8 cellular contexts compared by ENCODE assay signal in the genomic region with DNA sequence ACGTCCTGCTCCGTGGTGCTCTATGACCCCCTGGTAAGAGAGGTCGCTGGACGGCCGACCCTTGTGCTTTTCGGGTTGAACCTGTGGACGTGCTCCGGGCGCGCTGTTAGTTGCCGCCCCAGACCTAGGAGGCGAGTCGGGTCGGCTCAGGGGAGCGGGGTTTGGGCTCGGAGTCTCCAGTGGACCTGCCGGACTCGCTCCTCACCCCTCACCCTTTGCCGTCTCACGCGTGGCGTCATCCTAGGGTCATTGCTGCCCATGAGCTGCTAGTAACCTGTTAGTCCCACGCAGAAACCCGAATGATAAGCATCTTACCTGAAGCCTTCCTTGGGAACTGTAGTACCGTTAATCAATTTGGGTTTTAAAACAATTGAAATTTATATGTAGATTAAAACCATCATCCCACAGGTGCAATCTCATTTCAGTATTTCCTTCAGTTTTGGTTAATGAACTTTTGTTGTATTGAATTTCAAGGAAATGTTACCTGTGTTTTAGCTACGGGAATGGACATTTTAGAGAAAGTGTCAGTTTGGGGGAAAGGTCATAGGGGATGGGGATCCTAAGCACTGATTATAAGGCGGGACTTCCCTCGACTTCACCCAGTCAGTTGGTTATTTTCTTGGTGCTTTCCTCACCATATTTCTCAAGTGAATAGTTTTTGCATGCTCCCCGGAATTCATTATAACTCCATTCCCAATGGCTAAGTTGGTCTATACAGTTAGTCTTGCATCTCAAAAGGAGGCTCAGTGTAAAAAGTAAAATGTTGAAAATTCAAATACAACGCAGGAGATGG. TPM values are rescaled to one million over a fixed set of nuclear protein-coding genes. Genes with fewer than 3 reads are reported as not detected.
DNase-seq lines count a peak whose midpoint lies in the region; ATAC-seq, FAIRE-seq and TF ChIP-seq lines count a peak whose summit lies in the region.

No MANE protein-coding gene starts in this region.

- no peaks in the 10 kb centered on the region for H3K9me1 ChIP-seq in keratinocyte (ENCODE audit: control insufficient read depth, extremely low read depth, insufficient read depth, low read length)

- peaks cover 97% of the 10 kb centered on the region for H3K79me2 ChIP-seq in DND-41 (ENCODE audit: insufficient read depth, low read length)
- peaks cover 61% of the 10 kb centered on the region for H3K79me2 ChIP-seq in keratinocyte (ENCODE audit: control insufficient read depth, insufficient read depth, low read length)

- peak overlapping the region; percentile 66 to 93 for H3K4me3 ChIP-seq in DND-41 (ENCODE audit: low read depth in 1 of 2, low read length in 2 of 2)
- H3K4me3 ChIP-seq in keratinocyte (ENCODE audit: control insufficient read depth in 2 of 3, extremely low read depth in 1 of 3, insufficient read depth in 2 of 3, low read depth in 1 of 3, low read length in 3 of 3): peak overlapping the region; percentile 83 to 95 (median 92)
- peak overlapping the region; percentile 79 for H3K4me3 ChIP-seq in suprapubic skin

- 4% methylated on average over 23 of the region's 30 CpGs for WGBS in suprapubic skin

- H2AFZ ChIP-seq in DND-41 (ENCODE audit: low read depth, low read length) (peak overlapping the region; percentile 96), keratinocyte (ENCODE audit: control insufficient read depth, low read length) (peak overlapping the region; percentile 100)

- no peak for TF ChIP-seq POLR2A in suprapubic skin (IDR thresholded peaks at IDR 0.05)

- TF ChIP-seq CTCF in DND-41 (IDR thresholded peaks at IDR 0.05; ENCODE audit: borderline replicate concordance, extremely low read depth, low read length, poor library complexity, severe bottlenecking) (no peak), keratinocyte (optimal IDR thresholded peaks at IDR 0.05 in 1 of 3, IDR thresholded peaks at IDR 0.05 in 1 of 3, conservative IDR thresholded peaks at IDR 0.05 in 1 of 3; ENCODE audit: extremely low read depth in 1 of 3, insufficient read depth in 2 of 3, low read length in 3 of 3) (no peak), suprapubic skin (IDR thresholded peaks at IDR 0.05) (no peak)

- peaks cover 55% of the 10 kb centered on the region for H3K4me1 ChIP-seq in DND-41 (ENCODE audit: insufficient read depth, low read length)
- H3K4me1 ChIP-seq in keratinocyte (ENCODE audit: control insufficient read depth, extremely low read depth, insufficient read depth, low read length): peaks cover 17% of the 10 kb centered on the region
- peaks cover 41% of the 10 kb centered on the region for H3K4me1 ChIP-seq in suprapubic skin

- peak overlapping the region; percentile 99 for H3K27ac ChIP-seq in DND-41 (ENCODE audit: low read length)
- H3K27ac ChIP-seq in keratinocyte (ENCODE audit: control insufficient read depth, insufficient read depth, low read length): peak overlapping the region; percentile 93
- peak overlapping the region; percentile 98 for H3K27ac ChIP-seq in suprapubic skin

- no peak for TF ChIP-seq EP300 in suprapubic skin (IDR thresholded peaks at IDR 0.05)

- H3K27me3 ChIP-seq in DND-41 (ENCODE audit: insufficient read depth, low read length, poor library complexity): no peaks in the 10 kb centered on the region
- H3K27me3 ChIP-seq in keratinocyte (ENCODE audit: control insufficient read depth, extremely low read depth, insufficient read depth, low read length): no peaks in the 10 kb centered on the region
- no peaks in the 10 kb centered on the region for H3K27me3 ChIP-seq in suprapubic skin

- no peak for DNase-seq in DND-41
- peak; percentile 2 for DNase-seq in astrocyte of the hippocampus (ENCODE audit: low read depth, low spot score)
- DNase-seq in keratinocyte (ENCODE audit: low read depth, low spot score): no peak
- DNase-seq in suprapubic skin (ENCODE audit: low spot score in 2 of 2): no peak
- no peak for DNase-seq in NCI-H526 treated with DMSO at 0.1 percent for 48 hours (lab: John Stamatoyannopoulos, UW)
- DNase-seq in NK-92 (lab: John Stamatoyannopoulos, UW; ENCODE audit: unreplicated experiment): no peak

- H3K9me3 ChIP-seq in DND-41 (ENCODE audit: insufficient read depth, low read length, severe bottlenecking): no peaks in the 10 kb centered on the region
- H3K9me3 ChIP-seq in keratinocyte (ENCODE audit: control insufficient read depth, low read depth, low read length): no peaks in the 10 kb centered on the region
- no peaks in the 10 kb centered on the region for H3K9me3 ChIP-seq in suprapubic skin

- H3K4me2 ChIP-seq in DND-41 (ENCODE audit: insufficient read depth, low read length) (peak overlapping the region; percentile 72), keratinocyte (ENCODE audit: control insufficient read depth, extremely low read depth, insufficient read depth, low read depth, low read length) (peak overlapping the region; percentile 97)

- H4K20me1 ChIP-seq in DND-41 (ENCODE audit: insufficient read depth, low read length) (peaks cover 29% of the 10 kb centered on the region; the same call in 1 of the 2 replicates), keratinocyte (ENCODE audit: control insufficient read depth, extremely low read depth, insufficient read depth, low read length) (peaks cover 5% of the 10 kb centered on the region)

- H3K9ac ChIP-seq in DND-41 (ENCODE audit: low read depth, low read length) (peak overlapping the region; percentile 99), keratinocyte (ENCODE audit: control insufficient read depth, extremely low read depth, insufficient read depth, low read length) (peak overlapping the region; percentile 97)

- ATAC-seq in DND-41 (ENCODE audit: insufficient read depth, low read depth) (peak; percentile 5), GM21360 (IDR thresholded peaks at IDR 0.05; ENCODE audit: unreplicated experiment) (peak; percentile 17), HG03565 (IDR thresholded peaks at IDR 0.05; ENCODE audit: unreplicated experiment) (peak; percentile 2)

- H3K36me3 ChIP-seq in DND-41 (ENCODE audit: insufficient read depth, low read length) (peaks cover 34% of the 10 kb centered on the region), keratinocyte (ENCODE audit: control insufficient read depth in 2 of 2, extremely low read depth in 1 of 2, insufficient read depth in 2 of 2, low read length in 2 of 2) (peaks cover 0 to 3% of the 10 kb centered on the region in 2 experiments), suprapubic skin (peaks cover 6% of the 10 kb centered on the region)

- dilution Hi-C loops in keratinocyte (cut with MboI; ENCODE audit: extremely low pct_ligation_motif_present, low sequenced_read_pairs): no loop called here

- no peak for FAIRE-seq in keratinocyte (lab: Jason Lieb, UNC)

RNA-seq across cellular contexts. Expression of gene ELP2, which starts 0.5 kb away (rescaled TPM):
- 43.3 to 74.6 TPM (median 62.1 TPM) in 3 replicates for polyA plus RNA-seq in keratinocyte
- polyA plus RNA-seq in keratinocyte (2011; ENCODE audit: low read depth): 444 TPM
- 29.0 and 41.3 TPM in 2 replicates for polyA plus RNA-seq in keratinocyte (2011; cell fraction: cytosol; rRNA removed)
- 70.1 and 79.7 TPM in 2 replicates for polyA plus RNA-seq in keratinocyte (2011; cell fraction: nucleus; rRNA removed)
- polyA plus RNA-seq in keratinocyte (2012; ENCODE audit: low replicate concordance): 51.3 and 86.1 TPM in 2 replicates
- 54.6 to 110 TPM (median 99.2 TPM) in 3 replicates for polyA minus RNA-seq in keratinocyte
- 30.5 TPM for polyA minus RNA-seq in keratinocyte (2011; cell fraction: cytosol; rRNA and poly(A)+ RNA removed)
- 64.4 and 108 TPM in 2 replicates for polyA minus RNA-seq in keratinocyte (2011; cell fraction: nucleus; rRNA and poly(A)+ RNA removed)
- total RNA-seq in suprapubic skin: 100 to 1,000 TPM in 1 of 4 donors, 10 to 100 TPM in 3; 58.6 to 197 (median 73.2) TPM

RNA-seq across cellular contexts. Expression of gene SLC39A6, which starts 1.1 kb away (rescaled TPM):
- polyA plus RNA-seq in keratinocyte: 114 to 207 TPM (median 145 TPM) in 3 replicates
- polyA plus RNA-seq in keratinocyte (2011; ENCODE audit: low read depth): 97.5 TPM
- 66.2 and 115 TPM in 2 replicates for polyA plus RNA-seq in keratinocyte (2011; cell fraction: cytosol; rRNA removed)
- 199 and 201 TPM in 2 replicates for polyA plus RNA-seq in keratinocyte (2011; cell fraction: nucleus; rRNA removed)
- polyA plus RNA-seq in keratinocyte (2012; ENCODE audit: low replicate concordance): 69.5 and 191 TPM in 2 replicates
- polyA minus RNA-seq in keratinocyte: 58.5 to 238 TPM (median 212 TPM) in 3 replicates
- 76.7 TPM for polyA minus RNA-seq in keratinocyte (2011; cell fraction: cytosol; rRNA and poly(A)+ RNA removed)
- polyA minus RNA-seq in keratinocyte (2011; cell fraction: nucleus; rRNA and poly(A)+ RNA removed): 142 and 232 TPM in 2 replicates
- total RNA-seq in suprapubic skin: 100 to 1,000 TPM in 2 of 4 donors, 10 to 100 TPM in 2; 44.3 to 107 (median 97.8) TPM

RNA-seq across cellular contexts. Expression of gene MOCOS, which starts 57.1 kb away (rescaled TPM):
- 1.1 to 2.8 TPM (median 2.2 TPM) in 3 replicates for polyA plus RNA-seq in keratinocyte
- 3.6 TPM for polyA plus RNA-seq in keratinocyte (2011; ENCODE audit: low read depth)
- polyA plus RNA-seq in keratinocyte (2011; cell fraction: cytosol; rRNA removed): 1.3 and 1.8 TPM in 2 replicates
- polyA plus RNA-seq in keratinocyte (2011; cell fraction: nucleus; rRNA removed): 2.6 and 2.9 TPM in 2 replicates
- 1.1 and 7.4 TPM in 2 replicates for polyA plus RNA-seq in keratinocyte (2012; ENCODE audit: low replicate concordance)
- polyA minus RNA-seq in keratinocyte: 1.7 to 6.3 TPM (median 3.3 TPM) in 3 replicates
- polyA minus RNA-seq in keratinocyte (2011; cell fraction: cytosol; rRNA and poly(A)+ RNA removed): 3.3 TPM
- 2.6 and 3.4 TPM in 2 replicates for polyA minus RNA-seq in keratinocyte (2011; cell fraction: nucleus; rRNA and poly(A)+ RNA removed)
- 1 to 10 TPM; 4.6 to 9.2 (median 6.4) TPM for total RNA-seq in suprapubic skin
